16 cellular contexts compared by ENCODE assay signal in genomic region chrX:154012336-154012991, GRCh38. TPM values are rescaled to one million over a fixed set of nuclear protein-coding genes. Genes with fewer than 3 reads are reported as not detected.
DNase-seq lines count a peak whose midpoint lies in the region; ATAC-seq, FAIRE-seq and TF ChIP-seq lines count a peak whose summit lies in the region.
"Had no signal": no experiment of that assay in that cellular context is flagged by ENCODE, and none has a peak within 500 bp of the region (broad histone marks: within the 10 kb centered on the region; RNA-seq: fewer than 3 reads in every experiment).

No MANE protein-coding gene starts in this region.

- peak; percentile 33; the same call in 1 of the 2 replicates for TF ChIP-seq POLR2A in GM12878 (IDR thresholded peaks at IDR 0.05; ENCODE audit: low read depth, low read length)

- H2AFZ ChIP-seq in GM23338 (no peak overlapping the region), GM12878 (ENCODE audit: control insufficient read depth, low read depth, low read length) (no peak overlapping the region)

- no peak overlapping the region for H3K27ac ChIP-seq in GM23338 (ENCODE audit: low read depth)
- no peak overlapping the region for H3K27ac ChIP-seq in GM12878 (ENCODE audit: control insufficient read depth, insufficient read depth)
- no peak overlapping the region for H3K27ac ChIP-seq in left lung
- peak overlapping the region; percentile 73 for H3K27ac ChIP-seq in substantia nigra (ENCODE audit: low read depth, low read length, poor library complexity, severe bottlenecking)
- H3K27ac ChIP-seq: epithelial cell of prostate had no signal

- no peak for FAIRE-seq in GM12878 (lab: Jason Lieb, UNC)

- intact Hi-C loops in GM12878 (cut with micrococcal nuclease; ENCODE audit: unreplicated experiment) (loop anchor here (5.0 kb wide), 1 partner anchor 40 kb away; no protein-coding TSS in a partner anchor), left lung (cut with DNase I) (no loop called here)

- no peak overlapping the region for H3K4me2 ChIP-seq in GM23338
- H3K4me2 ChIP-seq in GM12878 (ENCODE audit: control insufficient read depth, insufficient read depth) = no peak overlapping the region

- H3K9me3 Mint-ChIP-seq in GM23338 = no peaks in the 10 kb centered on the region
- H3K9me3 Mint-ChIP-seq: activated CD4-positive, alpha-beta memory T cell treated with anti-CD3 and anti-CD28 coated beads for 36 hours had no signal

- no peak overlapping the region for H3K27ac Mint-ChIP-seq in GM23338
- H3K27ac Mint-ChIP-seq: activated CD4-positive, alpha-beta memory T cell treated with anti-CD3 and anti-CD28 coated beads for 36 hours had no signal

- H3K9me2 ChIP-seq in GM23338 (ENCODE audit: insufficient read depth) = no peaks in the 10 kb centered on the region

- H4K20me1 ChIP-seq in GM23338 (replicated peaks; ENCODE audit: insufficient read depth) (no peaks in the 10 kb centered on the region), GM12878 (ENCODE audit: control insufficient read depth, insufficient read depth) (no peaks in the 10 kb centered on the region)

- H3K4me1 Mint-ChIP-seq in GM23338 = peaks cover 16% of the 10 kb centered on the region

- H3K4me1 ChIP-seq in GM23338 (ENCODE audit: insufficient read depth) = no peaks in the 10 kb centered on the region
- H3K4me1 ChIP-seq in GM12878 (ENCODE audit: control insufficient read depth, insufficient read depth, low read length) = peaks cover 10% of the 10 kb centered on the region
- peaks cover 0 to 46% of the 10 kb centered on the region in 2 donors for H3K4me1 ChIP-seq in left lung
- H3K4me1 ChIP-seq: Peyer's patch had no signal

- H3K9me3 ChIP-seq in GM12878 (replicated peaks; ENCODE audit: control insufficient read depth, insufficient read depth, low read length) (no peaks in the 10 kb centered on the region), left lung (no peaks in the 10 kb centered on the region)
- H3K9me3 ChIP-seq: Peyer's patch, stomach had no signal

- no peaks in the 10 kb centered on the region for H3K79me2 ChIP-seq in GM23338 (replicated peaks; ENCODE audit: insufficient read depth)
- H3K79me2 ChIP-seq in GM12878 (ENCODE audit: control insufficient read depth, insufficient read depth, low read length) = peaks cover 12% of the 10 kb centered on the region

- SMC1A ChIA-PET in GM12878 (lab: Charles Lee; ENCODE audit: uncharacterized antibody, unreplicated experiment) = interaction anchor here (0.8 to 1.3 kb wide), 5 partner anchors 9 to 29 kb away, joined by 3 to 4 read pairs (median 3); no protein-coding TSS in a partner anchor

- POLR2A ChIA-PET in GM12878 (lab: Charles Lee) = no interaction called here

- no peaks in the 10 kb centered on the region for H3K36me3 ChIP-seq in GM23338 (ENCODE audit: insufficient read depth)
- H3K36me3 ChIP-seq in GM12878 (ENCODE audit: control insufficient read depth in 2 of 2, insufficient read depth in 2 of 2, low read length in 1 of 2) = peaks cover 0 to 5% of the 10 kb centered on the region in 2 experiments; a peak in 3 of 4 replicates
- peaks cover 0 to 65% of the 10 kb centered on the region in 2 donors for H3K36me3 ChIP-seq in left lung

- no peak for TF ChIP-seq EP300 in GM12878 (IDR thresholded peaks at IDR 0.05; ENCODE audit: borderline replicate concordance in 1 of 2, control insufficient read depth in 1 of 2, low read depth in 2 of 2, low read length in 2 of 2)

- BruUV-seq in GM12878 (replicated peaks; lab: Mats Ljungman, UMichigan) = no TSS peak

- 57% methylated on average over 17 of the region's 17 CpGs for WGBS in GM12878 (ENCODE audit: insufficient coverage, insufficient replicate concordance, low lambda C conversion rate, missing lambda C conversion rate)

- H3K4me3 ChIP-seq in GM23338 = no peak overlapping the region
- no peak overlapping the region for H3K4me3 ChIP-seq in GM12878
- no peak overlapping the region for H3K4me3 ChIP-seq in left lung
- H3K4me3 ChIP-seq: Peyer's patch, stomach had no signal

- ATAC-seq in GM23338 (0 out of 3 replicates have a peak, but pooled peaks have one; percentile 8), GM12878 (no peak), left lung (peak; percentile 58)

- H3K27me3 ChIP-seq in GM23338 (ENCODE audit: insufficient read depth) (no peaks in the 10 kb centered on the region), GM12878 (replicated peaks in 1 of 2; ENCODE audit: control insufficient read depth in 2 of 2, insufficient read depth in 2 of 2, low read length in 1 of 2) (no peaks in the 10 kb centered on the region), left lung (peaks cover 0 to 1% of the 10 kb centered on the region in 2 donors)
- H3K27me3 ChIP-seq: Peyer's patch had no signal

- DNase-seq in GM23338 (ENCODE audit: low spot score) = peak; percentile 18
- DNase-seq in GM12878 (ENCODE audit: low read depth, low spot score) = no peak
- peak; percentile 38 to 55 for DNase-seq in left lung
- peak in 26 of 49 donors; percentile 12 to 54 (median 30) for DNase-seq in substantia nigra (lab: John Stamatoyannopoulos, UW)
- DNase-seq in GM13976 (ENCODE audit: low spot score) = no peak
- DNase-seq in activated naive CD4-positive, alpha-beta T cell (lab: John Stamatoyannopoulos, UW) = no peak
- DNase-seq in NCI-H2227 (lab: John Stamatoyannopoulos, UW; ENCODE audit: unreplicated experiment) = no peak
- DNase-seq: activated CD4-positive, alpha-beta memory T cell treated with anti-CD3 and anti-CD28 coated beads for 36 hours; DND-41; glutamatergic neuron; NCI-H146; NCI-H526 treated with DMSO at 0.1 percent for 48 hours; Peyer's patch; stimulated activated CD4-positive, alpha-beta T cell treated with anti-CD3 and anti-CD28 coated beads, Interleukin-12 subunit alpha, Interleukin-12 subunit beta, amount 100 ng/mL, for 4 hours; stomach had no signal

- CTCF ChIA-PET in GM12878 (lab: Yijun Ruan, JAX) = interaction anchor here (0.8 to 5.6 kb wide), 16 partner anchors 8 to 123 kb away, joined by 3 to 35 read pairs (median 8); partner anchors contain the start of genes ARHGAP4 and HCFC1

- H3K27me3 Mint-ChIP-seq in GM23338 (ENCODE audit: insufficient read depth, low read depth, poor library complexity) = peaks cover 2% of the 10 kb centered on the region
- H3K27me3 Mint-ChIP-seq: activated CD4-positive, alpha-beta memory T cell treated with anti-CD3 and anti-CD28 coated beads for 36 hours had no signal

- no peak overlapping the region for H3K9ac ChIP-seq in GM12878 (ENCODE audit: control insufficient read depth, insufficient read depth, low read length)

- peaks cover 26% of the 10 kb centered on the region; the same call in 2 of the 3 replicates for H3K36me3 Mint-ChIP-seq in GM23338 (ENCODE audit: low read depth)

- no peak for TF ChIP-seq RAD21 in GM12878 (IDR thresholded peaks at IDR 0.05; ENCODE audit: insufficient read depth, low read depth, low read length)

- no peaks in the 10 kb centered on the region for H3F3A ChIP-seq in GM23338 (replicated peaks; ENCODE audit: low read depth)

- TF ChIP-seq CTCF in GM23338 (conservative IDR thresholded peaks at IDR 0.05; ENCODE audit: low read depth in 2 of 2) = no peak
- TF ChIP-seq CTCF in GM12878 (IDR thresholded peaks at IDR 0.05 in 2 of 3, conservative IDR thresholded peaks at IDR 0.05 in 1 of 3; ENCODE audit: control insufficient read depth in 2 of 3, extremely low read depth in 1 of 3, insufficient read depth in 1 of 3, low read depth in 3 of 3, low read length in 3 of 3) = no peak
- TF ChIP-seq CTCF in left lung (IDR thresholded peaks at IDR 0.05) = no peak
- TF ChIP-seq CTCF in GM13976 (IDR thresholded peaks at IDR 0.05; ENCODE audit: borderline replicate concordance, control extremely low read depth, extremely low read depth, insufficient read depth, missing control alignments) = no peak

- RAD21 ChIA-PET in GM12878 (lab: Charles Lee; ENCODE audit: unreplicated experiment) = interaction anchor here (0.6 to 2.6 kb wide), 5 partner anchors 10 to 67 kb away, joined by 3 to 8 read pairs (median 6); no protein-coding TSS in a partner anchor

- H3K4me3 Mint-ChIP-seq in GM23338 = no peak overlapping the region
- H3K4me3 Mint-ChIP-seq: activated CD4-positive, alpha-beta memory T cell treated with anti-CD3 and anti-CD28 coated beads for 36 hours had no signal

- in situ Hi-C loops in GM12878 (cut with MboI) = no loop called here
- in situ Hi-C loops in GM13976 (cut with MboI; ENCODE audit: low sequenced_read_pairs, unreplicated experiment) = loop anchor here (25.0 kb wide), 1 partner anchor 525 kb away; the partner anchor contains the start of genes G6PD and IKBKG

RNA-seq across cellular contexts. Expression of gene IRAK1, which starts 7.2 kb away (rescaled TPM):
- total RNA-seq in GM23338 (2014; rRNA removed; shearing (Covaris generic)) = 30.4 and 38.0 TPM in 2 replicates
- polyA plus RNA-seq in GM23338 (2016; fragmentation: Nextera tagmentation; extraction: Ambion mirVana) = 21.6 and 23.0 TPM in 2 replicates
- 44.0 and 54.1 TPM in 2 replicates for total RNA-seq in GM12878 (2013; cell fraction: nucleolus; rRNA removed)
- total RNA-seq in GM12878 (2014; rRNA removed) = 63.2 and 77.8 TPM in 2 replicates
- 37.6 and 42.3 TPM in 2 replicates for total RNA-seq in GM12878 (2014; rRNA removed; fragmentation: Illumina TruSeq; extraction: Trizol)
- 106 and 136 TPM in 2 replicates for total RNA-seq in GM12878 (2021)
- 21.6 TPM for polyA plus RNA-seq in GM12878 (2011; ENCODE audit: low read depth)
- polyA plus RNA-seq in GM12878 (2011; rRNA removed) = 19.0 and 27.8 TPM in 2 replicates
- 29.6 and 55.4 TPM in 2 replicates for polyA plus RNA-seq in GM12878 (2011; cell fraction: cytosol; rRNA removed)
- 65.0 and 102 TPM in 2 replicates for polyA plus RNA-seq in GM12878 (2011; cell fraction: nucleus; rRNA removed)
- polyA plus RNA-seq in GM12878 (2012) = 45.7 and 78.8 TPM in 2 replicates
- 9.4 and 32.7 TPM in 2 replicates for polyA plus RNA-seq in GM12878 (2014; fragmentation: Illumina TruSeq; extraction: Trizol)
- 10 to 100 TPM in 1 of 2 experiments, 1 to 10 TPM in 1; 4.2 to 15.1 TPM for polyA plus RNA-seq in GM12878 (2014; fragmentation: Nextera tagmentation; extraction: Ambion mirVana)
- 89.9 and 107 TPM in 2 replicates for polyA plus RNA-seq in GM12878 (2014; rRNA removed)
- 10 to 100 TPM; 36.8 to 82.4 TPM for polyA plus RNA-seq in GM12878 (2016; fragmentation: Nextera tagmentation; extraction: Ambion mirVana)
- 22.2 and 50.5 TPM in 2 replicates for polyA minus RNA-seq in GM12878 (2011; rRNA and poly(A)+ RNA removed)
- 36.8 TPM in 2 replicates for polyA minus RNA-seq in GM12878 (2011; cell fraction: cytosol; rRNA and poly(A)+ RNA removed)
- 25.1 and 44.2 TPM in 2 replicates for polyA minus RNA-seq in GM12878 (2011; cell fraction: nucleus; rRNA and poly(A)+ RNA removed)
- total RNA-seq in left lung = 100 to 1,000 TPM in 1 of 2 donors, 10 to 100 TPM in 1; 92.1 to 172 TPM

RNA-seq across cellular contexts. Expression of gene TMEM187, which starts 39.9 kb away (rescaled TPM):
- total RNA-seq in GM23338 (2014; rRNA removed; shearing (Covaris generic)) = 4.4 and 9.7 TPM in 2 replicates
- polyA plus RNA-seq in GM23338 (2016; fragmentation: Nextera tagmentation; extraction: Ambion mirVana) (2.4 and 2.5 TPM in 2 replicates), GM12878 (2011; rRNA removed) (3.0 and 4.2 TPM in 2 replicates), GM12878 (2014; fragmentation: Illumina TruSeq; extraction: Trizol) (0.36 and 0.88 TPM in 2 replicates), GM12878 (2014; fragmentation: Nextera tagmentation; extraction: Ambion mirVana) (under 1 TPM; 0.45 to 0.99 TPM), GM12878 (2014; rRNA removed) (5.6 and 7.0 TPM in 2 replicates), GM12878 (2016; fragmentation: Nextera tagmentation; extraction: Ambion mirVana) (1 to 10 TPM; 4.0 to 4.8 TPM)
- 2.9 and 4.2 TPM in 2 replicates for total RNA-seq in GM12878 (2013; cell fraction: nucleolus; rRNA removed)
- total RNA-seq in GM12878 (2014; rRNA removed) (5.0 and 8.5 TPM in 2 replicates), GM12878 (2014; rRNA removed; fragmentation: Illumina TruSeq; extraction: Trizol) (1.6 and 1.7 TPM in 2 replicates), GM12878 (2021) (6.1 and 6.3 TPM in 2 replicates), left lung (10 to 100 TPM in 1 of 2 donors, 1 to 10 TPM in 1; 8.8 to 13.5 TPM)
- polyA plus RNA-seq in GM12878 (2011; ENCODE audit: low read depth) = 1.3 TPM
- polyA plus RNA-seq in GM12878 (2011; cell fraction: cytosol; rRNA removed) = 9.1 and 11.2 TPM in 2 replicates
- polyA plus RNA-seq in GM12878 (2011; cell fraction: nucleus; rRNA removed) = 4.7 and 5.0 TPM in 2 replicates
- 5.0 and 5.4 TPM in 2 replicates for polyA plus RNA-seq in GM12878 (2012)
- polyA minus RNA-seq in GM12878 (2011; rRNA and poly(A)+ RNA removed) = 3.2 and 6.9 TPM in 2 replicates
- polyA minus RNA-seq in GM12878 (2011; cell fraction: cytosol; rRNA and poly(A)+ RNA removed) = 0.94 and 2.7 TPM in 2 replicates
- polyA minus RNA-seq in GM12878 (2011; cell fraction: nucleus; rRNA and poly(A)+ RNA removed) = 3.0 and 3.4 TPM in 2 replicates

RNA-seq across cellular contexts. Expression of gene HCFC1, which starts 40.8 kb away (rescaled TPM):
- 169 and 188 TPM in 2 replicates for total RNA-seq in GM23338 (2014; rRNA removed; shearing (Covaris generic))
- 33.0 and 33.2 TPM in 2 replicates for polyA plus RNA-seq in GM23338 (2016; fragmentation: Nextera tagmentation; extraction: Ambion mirVana)
- 24.5 and 28.7 TPM in 2 replicates for total RNA-seq in GM12878 (2013; cell fraction: nucleolus; rRNA removed)
- total RNA-seq in GM12878 (2014; rRNA removed) = 18.8 and 25.5 TPM in 2 replicates
- 8.8 and 10.6 TPM in 2 replicates for total RNA-seq in GM12878 (2014; rRNA removed; fragmentation: Illumina TruSeq; extraction: Trizol)
- total RNA-seq in GM12878 (2021) = 86.1 and 92.7 TPM in 2 replicates
- 14.7 TPM for polyA plus RNA-seq in GM12878 (2011; ENCODE audit: low read depth)
- 2.3 and 4.1 TPM in 2 replicates for polyA plus RNA-seq in GM12878 (2011; rRNA removed)
- 11.0 and 15.4 TPM in 2 replicates for polyA plus RNA-seq in GM12878 (2011; cell fraction: cytosol; rRNA removed)
- 29.9 and 55.9 TPM in 2 replicates for polyA plus RNA-seq in GM12878 (2011; cell fraction: nucleus; rRNA removed)
- polyA plus RNA-seq in GM12878 (2012) = 25.7 and 35.7 TPM in 2 replicates
- 7.4 and 21.5 TPM in 2 replicates for polyA plus RNA-seq in GM12878 (2014; fragmentation: Illumina TruSeq; extraction: Trizol)
- 1 to 10 TPM; 3.9 to 7.6 TPM for polyA plus RNA-seq in GM12878 (2014; fragmentation: Nextera tagmentation; extraction: Ambion mirVana)
- polyA plus RNA-seq in GM12878 (2014; rRNA removed) = 32.0 and 45.1 TPM in 2 replicates
- 10 to 100 TPM; 39.3 to 39.8 TPM for polyA plus RNA-seq in GM12878 (2016; fragmentation: Nextera tagmentation; extraction: Ambion mirVana)
- 4.8 and 11.2 TPM in 2 replicates for polyA minus RNA-seq in GM12878 (2011; rRNA and poly(A)+ RNA removed)
- 28.6 and 29.6 TPM in 2 replicates for polyA minus RNA-seq in GM12878 (2011; cell fraction: cytosol; rRNA and poly(A)+ RNA removed)
- 9.9 and 19.6 TPM in 2 replicates for polyA minus RNA-seq in GM12878 (2011; cell fraction: nucleus; rRNA and poly(A)+ RNA removed)
- 10 to 100 TPM; 46.6 to 58.1 TPM for total RNA-seq in left lung

Comparison
In these comparisons a context has a peak if more than half of its experiments do, and no peak if none do; other contexts are left out.
1. DNase-seq: peak in GM23338 (single experiment), left lung (2 of 2) and substantia nigra (26 of 49); none in GM12878 (single experiment), GM13976 (single experiment), activated naive CD4-positive, alpha-beta T cell (0 of 4) and NCI-H2227 (single experiment).